ENCODE assay signal across 35 cellular contexts in genomic region chrX:15274946-15275345, GRCh38. TPM values are rescaled to one million over a fixed set of nuclear protein-coding genes. Genes with fewer than 3 reads are reported as not detected.
"Had no signal": no experiment of that assay in that cellular context is flagged by ENCODE, and none has a peak within 500 bp of the region (broad histone marks: within the 10 kb centered on the region; RNA-seq: fewer than 3 reads in every experiment).

No MANE protein-coding gene starts in this region.

- H3K27me3 ChIP-seq: ascending aorta, cardiac muscle cell, colonic mucosa, esophagus squamous epithelium, gastroesophageal sphincter had no signal

- DNase-seq: activated CD4-positive, alpha-beta memory T cell treated with anti-CD3 and anti-CD28 coated beads for 36 hours; activated CD4-positive, alpha-beta T cell treated with anti-CD3 and anti-CD28 coated beads for 36 hours; activated CD4-positive, alpha-beta T cell treated with anti-CD3 and anti-CD28 coated beads, Interleukin-2, amount 10 ng/mL, durations not matched to agents 24 days and 14 days; activated CD4-positive, CD25-positive, alpha-beta regulatory T cell; activated CD4-positive, CD25-positive, alpha-beta regulatory T cell treated with anti-CD3 and anti-CD28 coated beads, Interleukin-2, amount 50 U/mL, for 72 hours; activated CD8-positive, alpha-beta memory T cell treated with anti-CD3 and anti-CD28 coated beads, Interleukin-2, amount 10 ng/mL, durations not matched to agents 7 days and 5 days; activated CD8-positive, alpha-beta memory T cell treated with anti-CD3 and anti-CD28 coated beads, Interleukin-2, amount 50 U/mL, for 4 hours; activated CD8-positive, alpha-beta T cell treated with anti-CD3 and anti-CD28 coated beads, Interleukin-2, amount 10 ng/mL, durations not matched to agents 7 days and 5 days; activated effector memory CD4-positive, alpha-beta T cell treated with anti-CD3 and anti-CD28 coated beads, Interleukin-2, amount 50 U/mL, for 16 hours; activated naive CD4-positive, alpha-beta T cell treated with anti-CD3 and anti-CD28 coated beads for 36 hours; activated naive CD8-positive, alpha-beta T cell treated with anti-CD3 and anti-CD28 coated beads for 36 hours; activated naive CD8-positive, alpha-beta T cell treated with anti-CD3 and anti-CD28 coated beads, Interleukin-2, amount 50 U/mL, for 24 hours; activated T-cell treated with anti-CD3 and anti-CD28 coated beads, Interleukin-2, amount 50 U/mL, for 1 hour; activated T-cell treated with anti-CD3 and anti-CD28 coated beads, Interleukin-2, amount 50 U/mL, for 48 hours; central memory CD4-positive, alpha-beta T cell; cerebellar nuclear complex; colonic mucosa; effector CD8-positive, alpha-beta T cell; esophagus squamous epithelium; foreskin melanocyte; T-helper 1 cell; T-helper 17 cell; T1000 had no signal

- H3K4me1 ChIP-seq: ascending aorta, breast epithelium, colonic mucosa, gastroesophageal sphincter had no signal

- H3K9me3 ChIP-seq: ascending aorta, colonic mucosa, esophagus squamous epithelium, gastroesophageal sphincter had no signal

- ATAC-seq: activated CD4-positive, alpha-beta T cell treated with anti-CD3 and anti-CD28 coated beads for 36 hours; activated CD8-positive, alpha-beta memory T cell treated with anti-CD3 and anti-CD28 coated beads, Interleukin-2, amount 10 ng/mL, durations not matched to agents 7 days and 5 days; activated CD8-positive, alpha-beta T cell treated with anti-CD3 and anti-CD28 coated beads, Interleukin-2, amount 10 ng/mL, durations not matched to agents 7 days and 5 days; activated naive CD8-positive, alpha-beta T cell treated with anti-CD3 and anti-CD28 coated beads, Interleukin-2, amount 50 U/mL, for 24 hours; gastroesophageal sphincter; T-helper 17 cell had no signal

- H3K27ac ChIP-seq: ascending aorta, breast epithelium, cardiac muscle cell, colonic mucosa, epithelial cell of prostate, esophagus squamous epithelium, gastroesophageal sphincter had no signal

- H3K36me3 ChIP-seq: ascending aorta, breast epithelium, cardiac muscle cell, colonic mucosa, esophagus squamous epithelium, gastroesophageal sphincter had no signal

- H3K4me3 ChIP-seq: ascending aorta, breast epithelium, cardiac muscle cell, colonic mucosa, esophagus squamous epithelium, gastroesophageal sphincter had no signal

RNA-seq across cellular contexts. Expression of gene ASB9, which starts 5.1 kb away (rescaled TPM):
- total RNA-seq: activated T-helper 1 cell treated with anti-CD3 and anti-CD28 coated beads, Interleukin-12 subunit alpha, Interleukin-12 subunit beta, Interleukin-2, Interleukin-4 antibody, amounts not matched to agents 30 ng/mL and 10 ng/mL and 1 ng/mL, durations not matched to agents 14 hours and 24 hours and 36 hours; T-helper 17 cell had no signal
- polyA plus RNA-seq: cardiac muscle cell had no signal

RNA-seq across cellular contexts. Expression of gene ASB11, which starts 40.5 kb away (rescaled TPM):
- total RNA-seq: activated CD4-positive, alpha-beta memory T cell treated with anti-CD3 and anti-CD28 coated beads for 36 hours; activated CD4-positive, alpha-beta T cell treated with anti-CD3 and anti-CD28 coated beads for 36 hours; activated CD4-positive, alpha-beta T cell treated with anti-CD3 and anti-CD28 coated beads, Interleukin-2, amount 10 ng/mL, durations not matched to agents 24 days and 14 days; activated CD8-positive, alpha-beta memory T cell treated with anti-CD3 and anti-CD28 coated beads for 36 hours; activated CD8-positive, alpha-beta memory T cell treated with anti-CD3 and anti-CD28 coated beads, Interleukin-2, amount 10 ng/mL, durations not matched to agents 7 days and 5 days; activated CD8-positive, alpha-beta T cell treated with anti-CD3 and anti-CD28 coated beads, Interleukin-2, amount 10 ng/mL, durations not matched to agents 7 days and 5 days; activated naive CD4-positive, alpha-beta T cell treated with anti-CD3 and anti-CD28 coated beads for 36 hours; activated naive CD8-positive, alpha-beta T cell treated with anti-CD3 and anti-CD28 coated beads for 36 hours; activated T-helper 1 cell treated with anti-CD3 and anti-CD28 coated beads, Interleukin-12 subunit alpha, Interleukin-12 subunit beta, Interleukin-2, Interleukin-4 antibody, amounts not matched to agents 30 ng/mL and 10 ng/mL and 1 ng/mL, durations not matched to agents 14 hours and 24 hours and 36 hours; activated T-helper 2 cell treated with anti-CD3 and anti-CD28 coated beads, Interferon-gamma antibody, Interleukin-2, Interleukin-4, amounts not matched to agents 10 μg/mL and 5 μg/mL and 100 μg/mL, durations not matched to agents 14 hours and 24 hours and 36 hours; ascending aorta; breast epithelium; dermis microvascular lymphatic vessel endothelial cell; esophagus squamous epithelium; fibroblast of villous mesenchyme; glomerular endothelial cell; T-helper 17 cell had no signal
- polyA plus RNA-seq: esophagus had no signal
